14 cellular contexts compared by ENCODE assay signal in the genomic region with DNA sequence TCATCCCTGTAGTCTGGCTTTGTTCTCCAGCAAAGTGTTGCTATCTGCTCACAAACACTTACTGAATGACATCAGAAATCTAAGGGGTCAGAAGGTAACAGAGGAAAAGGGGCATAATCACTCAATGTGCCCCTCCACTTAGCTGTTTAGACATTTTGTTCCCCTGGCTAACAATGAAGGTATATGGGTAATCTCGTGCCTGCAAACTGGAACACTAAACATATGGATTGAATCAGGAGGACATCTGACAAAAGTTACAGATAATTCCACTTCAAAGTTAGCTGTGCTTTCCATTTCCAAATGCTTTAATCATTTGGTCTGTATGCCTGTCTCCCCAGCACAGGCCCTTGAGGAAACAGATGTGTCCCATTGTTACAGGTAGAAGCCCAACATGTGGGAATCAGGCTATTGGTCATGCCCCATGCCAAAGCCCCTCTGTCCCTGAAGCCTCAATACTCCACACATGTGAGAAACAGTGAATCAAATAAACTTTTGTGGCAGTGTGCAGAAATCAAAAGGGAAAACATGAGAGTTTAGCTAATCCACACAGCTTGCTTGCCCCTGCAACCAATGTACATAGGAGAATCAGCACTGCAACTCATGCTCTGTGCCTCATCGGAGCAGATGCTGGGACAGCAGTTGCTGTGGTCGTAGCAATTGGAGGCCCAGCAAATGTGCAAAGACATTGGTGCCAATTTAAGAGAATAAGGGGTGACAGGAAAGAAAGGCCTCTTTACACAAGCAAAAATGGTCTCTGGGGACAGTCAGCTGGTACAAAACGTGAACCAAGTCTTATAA.
DNase-seq lines count a peak whose midpoint lies in the region; TF ChIP-seq lines count a peak whose summit lies in the region.
"Had no signal": no experiment of that assay in that cellular context is flagged by ENCODE, and none has a peak within 500 bp of the region (broad histone marks: within the 10 kb centered on the region; RNA-seq: fewer than 3 reads in every experiment).

No MANE protein-coding gene starts in this region.

- peaks cover 0 to 37% (median 11%) of the 10 kb centered on the region in 4 donors for H3K4me1 ChIP-seq in tibial artery
- H3K4me1 ChIP-seq: pancreas had no signal

- no peaks in the 10 kb centered on the region for H3K36me3 ChIP-seq in tibial artery
- no peaks in the 10 kb centered on the region for H3K36me3 ChIP-seq in H7 (replicated peaks; ENCODE audit: control insufficient read depth, insufficient read depth, low read length)
- H3K36me3 ChIP-seq: MG63, pancreas had no signal

- H3K27ac ChIP-seq in cingulate gyrus (ENCODE audit: low read depth, low read length) (peak overlapping the region; percentile 4), tibial artery (peak overlapping the region; percentile 44 to 59)
- H3K27ac ChIP-seq: C4-2B, pancreas had no signal

- DNase-seq in NCI-H1694 treated with DMSO at 0.1 percent for 48 hours (lab: John Stamatoyannopoulos, UW), result peak; percentile 89
- peak; percentile 16 for DNase-seq in left kidney (ENCODE audit: low read depth, low spot score)
- DNase-seq in tibial artery, result no peak
- no peak for DNase-seq in GOT3 (lab: John Stamatoyannopoulos, UW)
- DNase-seq in H7, result no peak
- DNase-seq in GM19238 (ENCODE audit: insufficient read length, low spot score), result no peak
- DNase-seq: activated CD4-positive, alpha-beta memory T cell treated with anti-CD3 and anti-CD28 coated beads, Interleukin-2, amount 10 ng/mL, durations not matched to agents 7 days and 5 days; DND-41; MG63; midbrain; NCI-H2107; pancreas had no signal

- H3K4me3 ChIP-seq in tibial artery, result no peak overlapping the region
- no peak overlapping the region for H3K4me3 ChIP-seq in H7 (ENCODE audit: insufficient read depth, low read depth, low read length)
- H3K4me3 ChIP-seq: MG63, pancreas had no signal

- intact Hi-C loops in tibial artery (cut with DNase I; ENCODE audit: low total_unique reads), result no loop called here

- H3K27me3 ChIP-seq in tibial artery (no peaks in the 10 kb centered on the region), H7 (ENCODE audit: control insufficient read depth, insufficient read depth, low read length) (no peaks in the 10 kb centered on the region)
- H3K27me3 ChIP-seq: MG63, pancreas had no signal

- no peak for TF ChIP-seq CTCF in tibial artery (IDR thresholded peaks at IDR 0.05)

- peaks cover 0 to 4% (median 0%) of the 10 kb centered on the region in 3 donors for H3K9me3 ChIP-seq in tibial artery
- H3K9me3 ChIP-seq: MG63, pancreas had no signal

Comparison
In these comparisons a context has a peak if more than half of its experiments do, and no peak if none do; other contexts are left out.
1. DNase-seq: peak in NCI-H1694 treated with DMSO at 0.1 percent for 48 hours (single experiment) and left kidney (single experiment); none in tibial artery (0 of 2), GOT3 (single experiment), H7 (single experiment) and GM19238 (single experiment).